ENCODE assay signal across 15 cellular contexts in the genomic region with DNA sequence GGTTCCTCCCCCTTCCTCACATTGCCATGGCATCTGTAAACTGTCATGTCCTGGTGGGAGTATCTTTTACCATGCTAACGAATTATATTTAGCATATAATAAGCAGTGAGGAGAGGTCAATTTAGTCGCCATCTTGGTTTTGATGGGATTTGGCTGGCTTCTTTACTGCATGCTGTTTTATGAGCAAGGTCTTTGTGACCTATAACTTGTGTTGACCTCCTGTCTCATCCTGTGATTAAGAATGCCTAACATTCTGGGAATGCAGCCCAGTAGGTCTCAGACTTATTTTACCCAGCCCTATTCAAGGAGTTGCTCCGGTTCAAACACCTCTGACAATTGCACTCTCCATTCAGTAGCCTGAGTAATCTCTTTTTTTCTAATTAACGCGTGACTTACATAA. TPM values are rescaled to one million over a fixed set of nuclear protein-coding genes. Genes with fewer than 3 reads are reported as not detected.
DNase-seq lines count a peak whose midpoint lies in the region; ATAC-seq and TF ChIP-seq lines count a peak whose summit lies in the region.
"Had no signal": no experiment of that assay in that cellular context is flagged by ENCODE, and none has a peak within 500 bp of the region (broad histone marks: within the 10 kb centered on the region; RNA-seq: fewer than 3 reads in every experiment).

No MANE protein-coding gene starts in this region.

- H3K79me1 ChIP-seq in mesendoderm (ENCODE audit: low read length), result peaks cover 2% of the 10 kb centered on the region

- H3K36me3 ChIP-seq in DOHH2 (ENCODE audit: control insufficient read depth, low read length) (peaks cover 26% of the 10 kb centered on the region), KMS-11 (ENCODE audit: insufficient read depth) (peaks cover 3% of the 10 kb centered on the region; the same call in 1 of the 2 replicates), mesendoderm (ENCODE audit: control insufficient read depth, insufficient read depth, low read length) (no peaks in the 10 kb centered on the region), brain microvascular endothelial cell (replicated peaks) (peaks cover 7% of the 10 kb centered on the region)
- H3K36me3 ChIP-seq: transverse colon had no signal

- H3K27me3 ChIP-seq in DOHH2 (ENCODE audit: control insufficient read depth, low read length) (peaks cover 5% of the 10 kb centered on the region; the same call in 1 of the 2 replicates), KMS-11 (ENCODE audit: insufficient read depth, low read depth) (no peaks in the 10 kb centered on the region), mesendoderm (ENCODE audit: insufficient read depth, low read length, poor library complexity) (no peaks in the 10 kb centered on the region), brain microvascular endothelial cell (replicated peaks) (no peaks in the 10 kb centered on the region)
- H3K27me3 ChIP-seq: transverse colon had no signal

- no peak overlapping the region for H3K27ac ChIP-seq in DOHH2 (ENCODE audit: low read depth, low read length)
- H3K27ac ChIP-seq in KMS-11, result 0 out of 2 replicates have a peak overlapping the region, but pooled peaks have one; percentile 92
- peak overlapping the region; percentile 34 for H3K27ac ChIP-seq in mesendoderm (ENCODE audit: low read depth, low read length)
- H3K27ac ChIP-seq in brain microvascular endothelial cell, result no peak overlapping the region
- H3K27ac ChIP-seq: transverse colon had no signal

- no peak overlapping the region for H3K56ac ChIP-seq in mesendoderm (ENCODE audit: low read length)

- no peak overlapping the region for H2BK5ac ChIP-seq in mesendoderm (ENCODE audit: low read length)

- H3K9ac ChIP-seq in KMS-11 (no peak overlapping the region), mesendoderm (ENCODE audit: low read length) (no peak overlapping the region)

- H3K79me2 ChIP-seq in DOHH2 (ENCODE audit: control insufficient read depth, low read length), result peaks cover 38% of the 10 kb centered on the region
- H3K79me2 ChIP-seq in KMS-11 (ENCODE audit: insufficient read depth, low read depth), result peaks cover 35% of the 10 kb centered on the region
- H3K79me2 ChIP-seq in mesendoderm (ENCODE audit: control insufficient read depth, insufficient read depth, low read length), result peaks cover 27% of the 10 kb centered on the region

- H2AFZ ChIP-seq in KMS-11 (ENCODE audit: low read depth), result no peak overlapping the region

- no peak overlapping the region for H3K18ac ChIP-seq in mesendoderm (ENCODE audit: low read length)

- no CpG with 5 or more reads among the region's 5 CpGs for WGBS in mesendoderm (ENCODE audit: extremely low coverage, insufficient coverage, low lambda C conversion rate)

- H3K23ac ChIP-seq in mesendoderm (ENCODE audit: low read length), result no peak overlapping the region

- H2BK120ac ChIP-seq in mesendoderm (ENCODE audit: low read depth, low read length), result no peak overlapping the region

- H3K4me2 ChIP-seq in DOHH2 (ENCODE audit: low read length) (peak overlapping the region; percentile 80; the same call in 1 of the 2 replicates), KMS-11 (no peak overlapping the region; the same call in 1 of the 2 replicates), mesendoderm (ENCODE audit: low read length) (peak overlapping the region; percentile 9)

- peaks cover 29% of the 10 kb centered on the region for H3K4me1 ChIP-seq in DOHH2 (ENCODE audit: control insufficient read depth, low read length)
- peaks cover 59% of the 10 kb centered on the region for H3K4me1 ChIP-seq in KMS-11 (ENCODE audit: low read depth, poor library complexity, severe bottlenecking)
- H3K4me1 ChIP-seq in mesendoderm (ENCODE audit: control insufficient read depth, low read depth, low read length), result peaks cover 9% of the 10 kb centered on the region

- no peak overlapping the region for H2BK15ac ChIP-seq in mesendoderm (replicated peaks; ENCODE audit: low read depth)

- no peaks in the 10 kb centered on the region for H3K9me3 ChIP-seq in DOHH2 (ENCODE audit: control insufficient read depth, insufficient read depth, low read length)
- H3K9me3 ChIP-seq: transverse colon had no signal

- TF ChIP-seq CTCF in DOHH2 (IDR thresholded peaks at IDR 0.05; ENCODE audit: low read depth, low read length, poor library complexity, severe bottlenecking), result no peak
- no peak for TF ChIP-seq CTCF in KMS-11 (conservative IDR thresholded peaks at IDR 0.05; ENCODE audit: low read depth, low read length)
- TF ChIP-seq CTCF in cardiac fibroblast (IDR thresholded peaks at IDR 0.05; ENCODE audit: low read depth, low read length), result no peak
- no peak for TF ChIP-seq CTCF in brain microvascular endothelial cell (IDR thresholded peaks at IDR 0.05; ENCODE audit: low read depth, low read length, missing control alignments)

- no peak overlapping the region for H4K5ac ChIP-seq in mesendoderm (ENCODE audit: low read length)

- H4K20me1 ChIP-seq in DOHH2 (ENCODE audit: control insufficient read depth, insufficient read depth, low read depth, low read length), result no peaks in the 10 kb centered on the region
- peaks cover 12% of the 10 kb centered on the region; the same call in 1 of the 2 replicates for H4K20me1 ChIP-seq in KMS-11 (ENCODE audit: insufficient read depth)

- DNase-seq in cardiac fibroblast (ENCODE audit: low read depth in 2 of 2) (peak; percentile 31 to 50), mesendoderm (peak; percentile 90), SIG-M5 treated with dmso at 0.1 percent for 504 hours (lab: John Stamatoyannopoulos, UW; ENCODE audit: unreplicated experiment) (no peak), brain microvascular endothelial cell (no peak)
- DNase-seq: activated B cell treated with CpG ODN at 0.5 μM for 24 hours; activated naive CD4-positive, alpha-beta T cell treated with Interleukin-2 at 50 U/mL for 16 hours; COR-L47; effector memory CD4-positive, alpha-beta T cell; kidney; NCI-H1436 treated with DMSO at 0.1 percent for 48 hours; transverse colon had no signal

- no peak overlapping the region for H2AK5ac ChIP-seq in mesendoderm (ENCODE audit: low read length)

- in situ Hi-C loops in brain microvascular endothelial cell (cut with HindIII; ENCODE audit: low pct_ligation_motif_present, low sequenced_read_pairs), result no loop called here

- H4K8ac ChIP-seq in mesendoderm (ENCODE audit: low read depth, low read length), result no peak overlapping the region

- H3K4ac ChIP-seq in mesendoderm (ENCODE audit: low read depth, low read length), result no peak overlapping the region

- H3K4me3 ChIP-seq in DOHH2 (ENCODE audit: low read length), result no peak overlapping the region; the same call in 1 of the 2 replicates
- no peak overlapping the region for H3K4me3 ChIP-seq in KMS-11 (IDR thresholded peaks at IDR 0.05; ENCODE audit: insufficient read depth, low read depth, low read length)
- no peak overlapping the region for H3K4me3 ChIP-seq in cardiac fibroblast (replicated peaks in 1 of 2; ENCODE audit: low read depth in 2 of 2, low read length in 2 of 2)
- H3K4me3 ChIP-seq in mesendoderm (ENCODE audit: low read length), result no peak overlapping the region
- no peak overlapping the region for H3K4me3 ChIP-seq in brain microvascular endothelial cell (ENCODE audit: low read depth, low read length)
- H3K4me3 ChIP-seq: transverse colon had no signal

- no peaks in the 10 kb centered on the region for H3K9me2 ChIP-seq in DOHH2 (replicated peaks; ENCODE audit: control insufficient read depth, low read length)

- ATAC-seq in HG03442 (IDR thresholded peaks at IDR 0.05; ENCODE audit: unreplicated experiment) (no peak), GM19328 (IDR thresholded peaks at IDR 0.05; ENCODE audit: unreplicated experiment) (no peak)

- peaks cover 14% of the 10 kb centered on the region for H3F3A ChIP-seq in DOHH2 (ENCODE audit: control insufficient read depth, insufficient read depth)

RNA-seq across cellular contexts. Expression of gene EIF4B, which starts 2.1 kb away (rescaled TPM):
- polyA plus RNA-seq in mesendoderm (2013, experiment 1 of 2), result 385 TPM
- 407 TPM for polyA plus RNA-seq in mesendoderm (2013, experiment 2 of 2)

RNA-seq across cellular contexts. Expression of gene TNS2, which starts 45.7 kb away (rescaled TPM):
- 15.4 TPM for polyA plus RNA-seq in mesendoderm (2013, experiment 1 of 2)
- 22.5 TPM for polyA plus RNA-seq in mesendoderm (2013, experiment 2 of 2)

RNA-seq across cellular contexts. Expression of gene KRT18, which starts 55.3 kb away (rescaled TPM):
- 373 TPM for polyA plus RNA-seq in mesendoderm (2013, experiment 1 of 2)
- polyA plus RNA-seq in mesendoderm (2013, experiment 2 of 2), result 379 TPM

Comparison
In these comparisons a context has a peak if more than half of its experiments do, and no peak if none do; other contexts are left out.
1. H3K27ac ChIP-seq: peak in KMS-11 (single experiment) and mesendoderm (single experiment); none in DOHH2 (single experiment) and brain microvascular endothelial cell (single experiment).
2. DNase-seq: peak in cardiac fibroblast (2 of 2) and mesendoderm (single experiment); none in SIG-M5 treated with dmso at 0.1 percent for 504 hours (single experiment) and brain microvascular endothelial cell (single experiment).